ENCODE assay signal across 10 cellular contexts in genomic region chr2:42844901-42845685, GRCh38. TPM values are rescaled to one million over a fixed set of nuclear protein-coding genes. Genes with fewer than 3 reads are reported as not detected.
DNase-seq lines count a peak whose midpoint lies in the region; ATAC-seq and TF ChIP-seq lines count a peak whose summit lies in the region.
"Had no signal": no experiment of that assay in that cellular context is flagged by ENCODE, and none has a peak within 500 bp of the region (broad histone marks: within the 10 kb centered on the region; RNA-seq: fewer than 3 reads in every experiment).

No MANE protein-coding gene starts in this region.

- peak overlapping the region; percentile 73 to 90 for H3K4ac ChIP-seq in mesenchymal stem cell (ENCODE audit: low read depth in 1 of 2, low read length in 2 of 2)

- peak overlapping the region; percentile 51 for H3K9ac ChIP-seq in mesenchymal stem cell (ENCODE audit: low read length)

- H2BK12ac ChIP-seq in mesenchymal stem cell (ENCODE audit: low read length in 2 of 2): peak overlapping the region; percentile 95 to 100

- peak overlapping the region; percentile 97 to 98 for H3K18ac ChIP-seq in mesenchymal stem cell (ENCODE audit: low read depth in 1 of 2, low read length in 2 of 2)

- no peak overlapping the region for H3K4me3 ChIP-seq in mesenchymal stem cell (ENCODE audit: insufficient read depth in 1 of 2, low read depth in 1 of 2, low read length in 2 of 2)
- H3K4me3 ChIP-seq in transverse colon: no peak overlapping the region

- H4K8ac ChIP-seq in mesenchymal stem cell (ENCODE audit: low read length): peak overlapping the region; percentile 93

- TF ChIP-seq CTCF in transverse colon (IDR thresholded peaks at IDR 0.05): no peak

- no peak overlapping the region for H2BK15ac ChIP-seq in mesenchymal stem cell (ENCODE audit: low read depth, poor library complexity, severe bottlenecking)

- no peak for ATAC-seq in HG02970 (IDR thresholded peaks at IDR 0.05; ENCODE audit: low FRiP score, unreplicated experiment)

- intact Hi-C loops in transverse colon (cut with DNase I; ENCODE audit: low total_unique reads): loop anchor here (5.0 kb wide), 1 partner anchor 312 kb away; no protein-coding TSS in a partner anchor
- intact Hi-C loops in posterior vena cava (cut with DNase I): no loop called here

- H4K91ac ChIP-seq in mesenchymal stem cell (ENCODE audit: low read length): peak overlapping the region; percentile 77

- H3K27ac ChIP-seq in mesenchymal stem cell (ENCODE audit: low read length, poor library complexity, severe bottlenecking) (no peak overlapping the region), transverse colon (peak overlapping the region; percentile 68 to 82 (median 72))

- H3K23ac ChIP-seq in mesenchymal stem cell (ENCODE audit: low read length in 2 of 2): no peak overlapping the region

- no peak for TF ChIP-seq EP300 in transverse colon (IDR thresholded peaks at IDR 0.05; ENCODE audit: low read depth)

- no peak overlapping the region for H2AK5ac ChIP-seq in mesenchymal stem cell (ENCODE audit: low read length, severe bottlenecking)

- no peaks in the 10 kb centered on the region for H3K36me3 ChIP-seq in mesenchymal stem cell (ENCODE audit: control insufficient read depth in 1 of 2, insufficient read depth in 2 of 2, low read depth in 1 of 2, low read length in 2 of 2)
- no peaks in the 10 kb centered on the region for H3K36me3 ChIP-seq in transverse colon

- in situ Hi-C loops in transverse colon (cut with MboI; ENCODE audit: low pct_ligation_motif_present in 1 of 4, low pct_unique_long_range_greater_than_20kb in 1 of 4, low sequenced_read_pairs in 3 of 4): loop anchor here in 3 of 4 donors (25.0 kb wide), 5 partner anchors 92 to 717 kb away; partner anchors contain the start of gene ZFP36L2 (in 2 of the 3)

- peak; percentile 3 for DNase-seq in NCI-H1092 treated with DMSO at 0.1 percent for 48 hours (lab: John Stamatoyannopoulos, UW)
- no peak for DNase-seq in NCI-H1092 (lab: John Stamatoyannopoulos, UW)
- DNase-seq in epidermal melanocyte (ENCODE audit: insufficient read length, low spot score): peak; percentile 45
- peak; percentile 97 for DNase-seq in mesenchymal stem cell
- DNase-seq in transverse colon: peak; percentile 31
- no peak for DNase-seq in posterior vena cava (ENCODE audit: low spot score)
- DNase-seq in NCI-H510A treated with DMSO at 0.1 percent for 48 hours (lab: John Stamatoyannopoulos, UW): no peak
- DNase-seq: NCI-H524 treated with DMSO at 0.1 percent for 48 hours had no signal

- H3K27me3 ChIP-seq in mesenchymal stem cell (ENCODE audit: control insufficient read depth in 1 of 2, insufficient read depth in 1 of 2, low read length in 2 of 2) (no peaks in the 10 kb centered on the region), transverse colon (no peaks in the 10 kb centered on the region)

- H3K4me2 ChIP-seq in mesenchymal stem cell (ENCODE audit: low read length, poor library complexity, severe bottlenecking): no peak overlapping the region

- H3K9me3 ChIP-seq in mesenchymal stem cell (ENCODE audit: control insufficient read depth, low read length) (no peaks in the 10 kb centered on the region), transverse colon (no peaks in the 10 kb centered on the region)

- H3K4me1 ChIP-seq in mesenchymal stem cell (ENCODE audit: control insufficient read depth, insufficient read depth, low read depth, low read length): peaks cover 7% of the 10 kb centered on the region
- H3K4me1 ChIP-seq in transverse colon: peaks cover 10 to 28% (median 17%) of the 10 kb centered on the region in 4 donors

- TF ChIP-seq POLR2A in transverse colon (IDR thresholded peaks at IDR 0.05): no peak

- no peak overlapping the region for H2AFZ ChIP-seq in mesenchymal stem cell (ENCODE audit: low read depth, low read length)

- 1% methylated on average over 15 of the region's 18 CpGs for WGBS in mesenchymal stem cell
- WGBS in transverse colon (ENCODE audit: low coverage in 1 of 2), 2 donors: 39% methylated on average over 18 of the region's 18 CpGs; no CpG with 5 or more reads in 1 of the 2 donors

- no peaks in the 10 kb centered on the region for H3K79me1 ChIP-seq in mesenchymal stem cell (replicated peaks; ENCODE audit: low read length, poor library complexity, severe bottlenecking)

- H2BK120ac ChIP-seq in mesenchymal stem cell (ENCODE audit: low read depth, low read length): peak overlapping the region; percentile 77

- H2BK5ac ChIP-seq in mesenchymal stem cell (ENCODE audit: low read depth, low read length, poor library complexity, severe bottlenecking): no peak overlapping the region

- no peak overlapping the region for H3K14ac ChIP-seq in mesenchymal stem cell (ENCODE audit: low read length in 2 of 2)

RNA-seq across cellular contexts. Expression of gene HAAO, which starts 52.7 kb away (rescaled TPM):
- polyA plus RNA-seq in mesenchymal stem cell (2013, experiment 1 of 2): 1.9 TPM
- 1.8 TPM for polyA plus RNA-seq in mesenchymal stem cell (2013, experiment 2 of 2)
- 10 to 100 TPM in 1 of 4 donors, 1 to 10 TPM in 2, not detected in 1; 1.9 to 29.4 (median 4.0) TPM for total RNA-seq in transverse colon
- 10 to 100 TPM in 1 of 2 donors, 1 to 10 TPM in 1; 5.1 to 15.0 TPM for total RNA-seq in posterior vena cava
- total RNA-seq: A172 had no signal

Comparison
In these comparisons a context has a peak if more than half of its experiments do, and no peak if none do; other contexts are left out.
1. DNase-seq: peak in NCI-H1092 treated with DMSO at 0.1 percent for 48 hours (single experiment), epidermal melanocyte (single experiment), mesenchymal stem cell (single experiment) and transverse colon (single experiment); none in NCI-H1092 (single experiment), posterior vena cava (single experiment) and NCI-H510A treated with DMSO at 0.1 percent for 48 hours (single experiment).